11 cellular contexts compared by ENCODE assay signal in the genomic region with DNA sequence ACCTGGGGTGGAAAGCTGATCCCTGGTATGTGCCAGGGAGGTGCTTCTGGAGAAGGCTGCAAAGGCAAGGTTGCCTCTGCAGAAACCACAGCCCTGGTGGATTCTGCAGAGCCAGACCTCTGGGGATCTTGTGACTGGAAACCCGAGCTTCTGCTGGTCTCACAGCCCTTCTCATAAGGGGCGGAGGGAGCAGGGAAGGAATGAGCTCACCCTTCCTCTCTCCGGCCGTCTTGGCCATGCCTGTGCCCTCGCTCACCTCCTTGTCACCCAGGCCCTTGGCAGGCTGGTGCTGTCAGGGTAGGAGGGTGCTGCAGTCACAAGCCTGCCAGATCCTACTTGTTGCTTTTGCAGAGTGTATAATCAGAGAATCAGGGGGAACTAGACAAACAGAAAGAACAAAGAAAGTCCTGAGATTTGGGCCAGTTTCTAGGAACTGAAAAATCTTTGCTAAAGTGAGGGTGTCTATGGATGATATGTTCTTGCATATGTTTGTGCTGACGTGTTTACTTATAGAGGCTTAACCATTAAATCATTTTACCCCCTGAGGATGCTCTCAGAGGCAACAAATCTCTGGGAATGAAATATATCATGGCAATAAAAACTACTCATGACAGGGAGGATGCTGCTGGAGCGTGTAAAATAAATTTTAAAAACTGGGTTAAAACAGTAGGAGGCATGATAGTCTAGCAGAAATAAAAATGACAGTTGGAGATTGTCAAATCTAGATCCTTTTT.
DNase-seq lines count a peak whose midpoint lies in the region; ATAC-seq, FAIRE-seq and TF ChIP-seq lines count a peak whose summit lies in the region.
"Had no signal": no experiment of that assay in that cellular context is flagged by ENCODE, and none has a peak within 500 bp of the region (broad histone marks: within the 10 kb centered on the region; RNA-seq: fewer than 3 reads in every experiment).

No MANE protein-coding gene starts in this region.

- peaks cover 4% of the 10 kb centered on the region for H3K36me3 Mint-ChIP-seq in mesothelial cell of epicardium
- H3K36me3 Mint-ChIP-seq in natural killer cell, result no peaks in the 10 kb centered on the region

- intact Hi-C loops in natural killer cell (cut with micrococcal nuclease), result no loop called here

- no peak for FAIRE-seq in GM12892 (lab: Jason Lieb, UNC)

- H3K27ac ChIP-seq in AG04450 (ENCODE audit: low read depth, low read length), result peak overlapping the region; percentile 57

- TF ChIP-seq CTCF in AG04450 (IDR thresholded peaks at IDR 0.05; ENCODE audit: low read depth, low read length) (no peak), choroid plexus epithelial cell (conservative IDR thresholded peaks at IDR 0.05; ENCODE audit: low read depth, low read length) (no peak), mesothelial cell of epicardium (IDR thresholded peaks at IDR 0.05; ENCODE audit: unreplicated experiment) (no peak), natural killer cell (IDR thresholded peaks at IDR 0.05) (no peak)

- CTCF ChIA-PET in AG04450 (lab: Charles Lee), result no interaction called here

- H3K4me3 Mint-ChIP-seq in mesothelial cell of epicardium, result peak overlapping the region; percentile 30
- H3K4me3 Mint-ChIP-seq in natural killer cell, result no peak overlapping the region

- POLR2A ChIA-PET in AG04450 (lab: Yijun Ruan, JAX), result no interaction called here

- H3K27ac Mint-ChIP-seq in mesothelial cell of epicardium, result peak overlapping the region; percentile 89
- H3K27ac Mint-ChIP-seq in natural killer cell, result no peak overlapping the region

- no peaks in the 10 kb centered on the region for H3K9me3 ChIP-seq in AG04450 (ENCODE audit: control insufficient read depth, insufficient read depth, low read length)

- no peaks in the 10 kb centered on the region for H3K27me3 ChIP-seq in AG04450 (ENCODE audit: control insufficient read depth, insufficient read depth, low read length)

- ATAC-seq in natural killer cell (no peak), HG02884 (IDR thresholded peaks at IDR 0.05; ENCODE audit: unreplicated experiment) (no peak)

- H3K4me3 ChIP-seq in AG04450 (ENCODE audit: low read depth, low read length), result peak overlapping the region; percentile 35
- peak overlapping the region; percentile 32 for H3K4me3 ChIP-seq in choroid plexus epithelial cell (ENCODE audit: low read depth, low read length)

- no peaks in the 10 kb centered on the region for H3K27me3 Mint-ChIP-seq in mesothelial cell of epicardium (ENCODE audit: low read depth)
- H3K27me3 Mint-ChIP-seq in natural killer cell (ENCODE audit: low read depth in 2 of 2), result peaks cover 5 to 11% of the 10 kb centered on the region in 2 donors

- peaks cover 13% of the 10 kb centered on the region for H3K9me3 Mint-ChIP-seq in mesothelial cell of epicardium
- H3K9me3 Mint-ChIP-seq in natural killer cell, result peaks cover 0 to 3% of the 10 kb centered on the region in 2 donors

- TF ChIP-seq POLR2A in GM12892 (IDR thresholded peaks at IDR 0.05; ENCODE audit: low read depth, low read length), result no peak

- peaks cover 24% of the 10 kb centered on the region for H3K4me1 Mint-ChIP-seq in mesothelial cell of epicardium
- H3K4me1 Mint-ChIP-seq in natural killer cell, result no peaks in the 10 kb centered on the region

- DNase-seq in AG04450 (ENCODE audit: low read depth, low spot score) (peak; percentile 23), LHCN-M2 (ENCODE audit: low read depth) (peak; percentile 43), choroid plexus epithelial cell (ENCODE audit: low read depth) (peak; percentile 91), mesothelial cell of epicardium (ENCODE audit: low spot score in 2 of 2, unreplicated experiment in 2 of 2) (no peak), natural killer cell (no peak), GM12892 (ENCODE audit: insufficient read length) (no peak), HUDEP-2 (lab: John Stamatoyannopoulos, UW; ENCODE audit: unreplicated experiment in 76 of 76) (no peak)
- DNase-seq: activated gamma-delta T cell treated with Interleukin-2 at 50 U/mL for 16 hours, DMS153, SIG-M5 had no signal

Comparison
In these comparisons a context has a peak if more than half of its experiments do, and no peak if none do; other contexts are left out.
1. DNase-seq: peak in AG04450 (single experiment), LHCN-M2 (single experiment) and choroid plexus epithelial cell (single experiment); none in mesothelial cell of epicardium (0 of 2), natural killer cell (single experiment), GM12892 (single experiment) and HUDEP-2 (0 of 76).